ENCODE assay signal across 18 cellular contexts in genomic region chr22:31130873-31131272, GRCh38. TPM values are rescaled to one million over a fixed set of nuclear protein-coding genes. Genes with fewer than 3 reads are reported as not detected.
"Had no signal": no experiment of that assay in that cellular context is flagged by ENCODE, and none has a peak within 500 bp of the region (broad histone marks: within the 10 kb centered on the region; RNA-seq: fewer than 3 reads in every experiment).

No MANE protein-coding gene starts in this region.

- H3K36me3 Mint-ChIP-seq: activated CD4-positive, alpha-beta memory T cell treated with anti-CD3 and anti-CD28 coated beads for 36 hours; activated naive CD8-positive, alpha-beta T cell treated with anti-CD3 and anti-CD28 coated beads for 36 hours had no signal

- H3K27ac ChIP-seq: ascending aorta, cardiac muscle cell, colonic mucosa, epithelial cell of prostate, gastrocnemius medialis, ovary, tibial artery, vagina had no signal

- H3K4me3 Mint-ChIP-seq: activated CD4-positive, alpha-beta memory T cell treated with anti-CD3 and anti-CD28 coated beads for 36 hours; activated naive CD8-positive, alpha-beta T cell treated with anti-CD3 and anti-CD28 coated beads for 36 hours had no signal

- H3K36me3 ChIP-seq: ascending aorta, cardiac muscle cell, colonic mucosa, gastrocnemius medialis, ovary, vagina had no signal

- H3K4me1 ChIP-seq: ascending aorta, colonic mucosa, gastrocnemius medialis, tibial artery, vagina had no signal

- H3K27ac Mint-ChIP-seq: activated CD4-positive, alpha-beta memory T cell treated with anti-CD3 and anti-CD28 coated beads for 36 hours; activated naive CD8-positive, alpha-beta T cell treated with anti-CD3 and anti-CD28 coated beads for 36 hours had no signal

- H3K9me3 ChIP-seq: ascending aorta, colonic mucosa, gastrocnemius medialis, ovary, tibial artery, vagina had no signal

- H3K9me3 Mint-ChIP-seq: activated CD4-positive, alpha-beta memory T cell treated with anti-CD3 and anti-CD28 coated beads for 36 hours; activated naive CD8-positive, alpha-beta T cell treated with anti-CD3 and anti-CD28 coated beads for 36 hours had no signal

- H3K27me3 ChIP-seq: ascending aorta, cardiac muscle cell, colonic mucosa, gastrocnemius medialis, ovary, tibial artery, vagina had no signal

- ATAC-seq: gastrocnemius medialis had no signal

- H3K4me1 Mint-ChIP-seq: activated naive CD8-positive, alpha-beta T cell treated with anti-CD3 and anti-CD28 coated beads for 36 hours had no signal

- H3K4me3 ChIP-seq: ascending aorta, cardiac muscle cell, colonic mucosa, gastrocnemius medialis, ovary, tibial artery, vagina had no signal

- DNase-seq: activated CD4-positive, alpha-beta memory T cell treated with anti-CD3 and anti-CD28 coated beads for 36 hours; activated gamma-delta T cell; activated naive CD8-positive, alpha-beta T cell treated with anti-CD3 and anti-CD28 coated beads for 36 hours; activated T-cell treated with anti-CD3 and anti-CD28 coated beads, Interleukin-2, amount 50 U/mL, for 48 hours; colonic mucosa; effector CD8-positive, alpha-beta T cell; gastrocnemius medialis; ovary; small intestine; T-helper 9 cell; tibial artery had no signal

RNA-seq across cellular contexts. Expression of gene PLA2G3, which starts 9.4 kb away (rescaled TPM):
- total RNA-seq: activated CD4-positive, alpha-beta memory T cell treated with anti-CD3 and anti-CD28 coated beads for 36 hours; activated naive CD8-positive, alpha-beta T cell treated with anti-CD3 and anti-CD28 coated beads for 36 hours; ascending aorta; gastrocnemius medialis; liver; mesenteric fat pad had no signal
- polyA plus RNA-seq: liver, neural cell, ovary had no signal
